8 cellular contexts compared by ENCODE assay signal in genomic region chr9:136409557-136410455, GRCh38. TPM values are rescaled to one million over a fixed set of nuclear protein-coding genes. Genes with fewer than 3 reads are reported as not detected.
DNase-seq lines count a peak whose midpoint lies in the region; ATAC-seq, FAIRE-seq and TF ChIP-seq lines count a peak whose summit lies in the region.

No MANE protein-coding gene starts in this region.

- H3K27ac ChIP-seq in VCaP (peak overlapping the region; percentile 91), lower lobe of right lung (peak overlapping the region; percentile 80)

- H3K9me3 ChIP-seq in lower lobe of right lung = no peaks in the 10 kb centered on the region

- TF ChIP-seq CTCF in VCaP (conservative IDR thresholded peaks at IDR 0.05) (no peak), lower lobe of right lung (IDR thresholded peaks at IDR 0.05) (no peak)

- ATAC-seq in GM19455 (IDR thresholded peaks at IDR 0.05; ENCODE audit: unreplicated experiment) = peak; percentile 35
- ATAC-seq in lower lobe of right lung = peak; percentile 37 to 56

- H3K4me3 ChIP-seq in lower lobe of right lung = peak overlapping the region; percentile 99

- no peak for FAIRE-seq in HTR-8/SVneo (lab: Jason Lieb, UNC)

- peak; percentile 27 for DNase-seq in COR-L47 (lab: John Stamatoyannopoulos, UW)
- peak; percentile 41 for DNase-seq in HTR-8/SVneo (ENCODE audit: insufficient read length, low spot score)
- peak; percentile 54 for DNase-seq in dermis blood vessel endothelial cell
- DNase-seq in lower lobe of right lung = peak; percentile 64
- DNase-seq in stimulated activated naive CD4-positive, alpha-beta T cell treated with Interleukin-2 at 50 U/mL for 16 hours (lab: John Stamatoyannopoulos, UW) = peak; percentile 41
- DNase-seq in dedifferentiated amniotic fluid mesenchymal stem cell (ENCODE audit: extremely low spot score) = no peak

- intact Hi-C loops in lower lobe of right lung (cut with DNase I) = no loop called here

- peaks cover 61% of the 10 kb centered on the region for H3K36me3 ChIP-seq in lower lobe of right lung

- no peaks in the 10 kb centered on the region for H3K27me3 ChIP-seq in lower lobe of right lung (ENCODE audit: low read depth)

- H3K4me1 ChIP-seq in lower lobe of right lung = peaks cover 28% of the 10 kb centered on the region

RNA-seq across cellular contexts. Expression of gene ENTR1, which starts 0.6 kb away (rescaled TPM):
- total RNA-seq in dermis blood vessel endothelial cell (30.0 and 35.2 TPM in 2 replicates), lower lobe of right lung (34.3 TPM)

RNA-seq across cellular contexts. Expression of gene PMPCA, which starts 0.7 kb away (rescaled TPM):
- total RNA-seq in dermis blood vessel endothelial cell (40.2 and 42.3 TPM in 2 replicates), lower lobe of right lung (43.2 TPM)

RNA-seq across cellular contexts. Expression of gene SNAPC4, which starts 9.8 kb away (rescaled TPM):
- total RNA-seq in dermis blood vessel endothelial cell (10.2 and 12.6 TPM in 2 replicates), lower lobe of right lung (7.4 TPM)

RNA-seq across cellular contexts. Expression of gene INPP5E, which starts 29.8 kb away (rescaled TPM):
- total RNA-seq in dermis blood vessel endothelial cell (8.3 and 12.1 TPM in 2 replicates), lower lobe of right lung (13.8 TPM)

RNA-seq across cellular contexts. Expression of gene CARD9, which starts 36.3 kb away (rescaled TPM):
- total RNA-seq in dermis blood vessel endothelial cell = 0.34 and 1.1 TPM in 2 replicates
- total RNA-seq in lower lobe of right lung = 15.0 TPM
